8 cellular contexts compared by ENCODE assay signal in the genomic region with DNA sequence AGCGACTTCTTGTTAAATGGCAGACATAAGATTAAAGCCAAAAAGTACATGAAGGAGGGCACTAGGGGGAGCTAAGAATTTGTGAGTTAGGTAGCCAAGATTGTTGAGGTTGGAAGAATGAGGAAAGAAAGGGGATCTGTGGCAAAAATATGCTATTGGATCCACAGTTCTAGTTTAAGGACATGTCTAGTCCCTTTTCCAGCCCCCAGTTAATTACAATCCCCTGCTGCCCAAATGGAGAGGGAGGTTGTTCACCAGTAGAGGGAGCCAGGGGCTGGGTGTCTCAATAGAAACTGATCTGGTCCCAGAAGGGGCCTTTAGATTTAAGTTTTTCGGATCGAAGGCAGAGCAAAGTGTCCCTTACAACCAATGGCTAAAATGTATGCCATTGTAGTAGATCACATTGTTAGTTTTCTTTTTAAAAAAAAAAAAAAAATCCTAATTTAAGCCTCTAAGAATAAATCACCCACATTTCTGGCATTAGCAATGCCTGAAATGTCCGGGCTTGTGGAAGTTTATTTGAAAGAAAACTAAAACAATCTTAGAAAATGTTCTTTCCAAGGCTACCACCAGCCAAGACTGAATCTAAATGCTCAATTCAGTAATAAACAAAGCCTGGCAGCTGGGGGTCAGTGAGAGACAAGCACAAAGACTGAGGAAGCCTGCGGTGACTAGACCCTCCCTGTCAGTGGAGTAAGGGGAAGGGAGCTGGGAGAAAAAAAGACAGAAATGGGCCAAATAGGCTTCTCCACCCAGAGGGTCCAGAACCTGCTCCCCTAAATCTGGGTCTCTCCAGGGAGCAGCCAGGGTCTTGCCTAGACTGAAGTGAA. TPM values are rescaled to one million over a fixed set of nuclear protein-coding genes. Genes with fewer than 3 reads are reported as not detected.
DNase-seq lines count a peak whose midpoint lies in the region; ATAC-seq, FAIRE-seq and TF ChIP-seq lines count a peak whose summit lies in the region.

No MANE protein-coding gene starts in this region.

- TF ChIP-seq RAD21 in H1 (IDR thresholded peaks at IDR 0.05 in 1 of 2, conservative IDR thresholded peaks at IDR 0.05 in 1 of 2; ENCODE audit: low read depth in 2 of 2, low read length in 2 of 2): peak; percentile 52 to 64; a peak in 3 of 4 replicates

- no peak overlapping the region for H3K27ac ChIP-seq in H1 (ENCODE audit: low read depth, low read length)

- no peak overlapping the region for H2BK5ac ChIP-seq in H1 (ENCODE audit: low read depth, low read length)

- H3K36me3 ChIP-seq in H1 (ENCODE audit: control insufficient read depth in 2 of 4, insufficient read depth in 4 of 4, low read length in 3 of 4): no peaks in the 10 kb centered on the region
- no peaks in the 10 kb centered on the region for H3K36me3 ChIP-seq in neuron (ENCODE audit: insufficient read depth, low read length)

- H3K4me1 ChIP-seq in H1 (replicated peaks in 1 of 4; ENCODE audit: control insufficient read depth in 3 of 4, insufficient read depth in 4 of 4, low read length in 3 of 4) (peaks cover 0 to 4% (median 2%) of the 10 kb centered on the region in 4 experiments; a peak in 1 of 7 replicates), neuron (ENCODE audit: insufficient read depth, low read length) (peaks cover 23% of the 10 kb centered on the region)

- H3K23me2 ChIP-seq in H1 (ENCODE audit: low read depth, low read length): no peaks in the 10 kb centered on the region

- H4K5ac ChIP-seq in H1 (ENCODE audit: insufficient read length, low read depth, low read length): no peak overlapping the region

- POLR2A ChIA-PET in H1 (lab: Charles Lee; ENCODE audit: partially characterized antibody): no interaction called here

- no peak overlapping the region for H3K14ac ChIP-seq in H1 (ENCODE audit: insufficient read length)

- WGBS in H1 (ENCODE audit: extremely low coverage in 1 of 2, insufficient coverage in 1 of 2, insufficient read length in 1 of 2, insufficient replicate concordance in 2 of 2, low coverage in 1 of 2, low lambda C conversion rate in 2 of 2, missing lambda C conversion rate in 1 of 2), 2 experiments: 85% methylated on average over 5 of the region's 5 CpGs; no CpG with 5 or more reads in 1 of the 2 experiments

- no peak overlapping the region for H3K4me3 ChIP-seq in LNCaP clone FGC (ENCODE audit: low read depth, low read length)
- H3K4me3 ChIP-seq in H1 (ENCODE audit: extremely low read depth in 1 of 4, insufficient read depth in 2 of 4, low read depth in 3 of 4, low read length in 4 of 4): no peak overlapping the region
- H3K4me3 ChIP-seq in neuron (ENCODE audit: low read length): peak overlapping the region; percentile 3

- no peak overlapping the region for H3K18ac ChIP-seq in H1 (ENCODE audit: extremely low read depth, low read length)

- H3K9me3 ChIP-seq in H1 (ENCODE audit: insufficient read depth in 2 of 2, low read depth in 1 of 2, low read length in 1 of 2) (no peaks in the 10 kb centered on the region), neuron (ENCODE audit: low read length) (no peaks in the 10 kb centered on the region)

- H3K79me1 ChIP-seq in H1 (ENCODE audit: low read depth, low read length): no peaks in the 10 kb centered on the region

- H3K4me2 ChIP-seq in H1 (ENCODE audit: insufficient read depth in 1 of 2, low read depth in 2 of 2, low read length in 2 of 2): no peak overlapping the region

- no peaks in the 10 kb centered on the region for H3K79me2 ChIP-seq in H1 (ENCODE audit: control insufficient read depth in 1 of 2, insufficient read depth in 2 of 2, low read length in 2 of 2)

- no peak for DNase-seq in D721Med (ENCODE audit: insufficient read length, low spot score)
- DNase-seq in LNCaP clone FGC (ENCODE audit: low read depth): no peak
- no peak for DNase-seq in H1 (ENCODE audit: low read depth in 1 of 2, low spot score in 2 of 2)
- no peak for DNase-seq in CD1c-positive myeloid dendritic cell (ENCODE audit: extremely low spot score)
- DNase-seq in superior temporal gyrus (ENCODE audit: extremely low spot score): no peak

- no peaks in the 10 kb centered on the region; a peak in 1 of 7 replicates for H3K27me3 ChIP-seq in H1 (replicated peaks in 1 of 4; ENCODE audit: control insufficient read depth in 3 of 4, extremely low read depth in 1 of 4, insufficient read depth in 3 of 4, low read length in 3 of 4)
- H3K27me3 ChIP-seq in neuron (ENCODE audit: insufficient read depth, low read length): no peaks in the 10 kb centered on the region

- no peak for ATAC-seq in HG03108 (IDR thresholded peaks at IDR 0.05; ENCODE audit: unreplicated experiment)
- ATAC-seq in GM21526 (IDR thresholded peaks at IDR 0.05; ENCODE audit: low FRiP score, unreplicated experiment): no peak

- H4K8ac ChIP-seq in H1 (ENCODE audit: extremely low read depth, insufficient read depth, low read length): no peak overlapping the region

- peak overlapping the region; percentile 68; the same call in 1 of the 2 replicates for H2AFZ ChIP-seq in H1 (ENCODE audit: low read length)
- H2AFZ ChIP-seq in neuron (ENCODE audit: low read depth, low read length): no peak overlapping the region

- peak; percentile 35 for TF ChIP-seq CTCF in D721Med (IDR thresholded peaks at IDR 0.05; ENCODE audit: insufficient read depth, missing control alignments)
- peak; percentile 42 for TF ChIP-seq CTCF in LNCaP clone FGC (IDR thresholded peaks at IDR 0.05; ENCODE audit: control insufficient read depth, extremely low read depth, insufficient read depth)
- TF ChIP-seq CTCF in H1 (IDR thresholded peaks at IDR 0.05; ENCODE audit: control extremely low read depth in 1 of 3, insufficient read depth in 1 of 3, low read depth in 1 of 3, low read length in 3 of 3): peak; percentile 55 to 78 (median 72)

- H2AK5ac ChIP-seq in H1 (ENCODE audit: low read depth, low read length): no peak overlapping the region

- TF ChIP-seq EP300 in H1 (IDR thresholded peaks at IDR 0.05; ENCODE audit: borderline replicate concordance in 1 of 2, low read depth in 2 of 2, low read length in 2 of 2): no peak

- H3K56ac ChIP-seq in H1 (replicated peaks; ENCODE audit: insufficient read length, low read depth, low read length): no peak overlapping the region

- no peak for TF ChIP-seq POLR2A in H1 (IDR thresholded peaks at IDR 0.05; ENCODE audit: control extremely low read depth in 1 of 2, low read depth in 2 of 2, low read length in 2 of 2)

- no peak overlapping the region for H2BK120ac ChIP-seq in H1 (replicated peaks; ENCODE audit: low read depth, low read length)

- no peak overlapping the region for H2BK20ac ChIP-seq in H1 (ENCODE audit: low read length)

- H4K91ac ChIP-seq in H1 (replicated peaks; ENCODE audit: insufficient read length, low read length): no peak overlapping the region

- no peak overlapping the region for H3K4ac ChIP-seq in H1 (replicated peaks; ENCODE audit: insufficient read length, low read depth, low read length)

- H2BK15ac ChIP-seq in H1 (ENCODE audit: low read length): no peak overlapping the region

- no peak overlapping the region for H3K23ac ChIP-seq in H1 (ENCODE audit: insufficient read length)

- CTCF ChIA-PET in H1 (lab: Charles Lee; ENCODE audit: partially characterized antibody): interaction anchor here (0.5 to 6.9 kb wide), 36 partner anchors 8 to 1342 kb away, joined by 3 to 49 read pairs (median 4); a partner anchor contains a TSS

- FAIRE-seq in D721Med (lab: Jason Lieb, UNC) (no peak), H1 (lab: Jason Lieb, UNC) (no peak)

- H4K20me1 ChIP-seq in H1 (replicated peaks in 1 of 2; ENCODE audit: control insufficient read depth in 1 of 2, insufficient read depth in 2 of 2, low read length in 2 of 2): no peaks in the 10 kb centered on the region

- no peak overlapping the region for H3K9ac ChIP-seq in H1 (replicated peaks in 1 of 4; ENCODE audit: extremely low read depth in 1 of 4, low read depth in 3 of 4, low read length in 3 of 4)

- no peak overlapping the region for H2BK12ac ChIP-seq in H1 (ENCODE audit: low read depth, low read length)

TF ChIP-seq in H1, 55 proteins besides CTCF, POLR2A, EP300 and RAD21:
- TF ChIP-seq CHD2 (IDR thresholded peaks at IDR 0.05; ENCODE audit: low read length): no peak
- no peak for TF ChIP-seq CTBP2 (IDR thresholded peaks at IDR 0.05; ENCODE audit: borderline replicate concordance, insufficient read depth, insufficient read length, low read length)
- TF ChIP-seq ASH2L (IDR thresholded peaks at IDR 0.05; ENCODE audit: low read length): no peak

RNA-seq across cellular contexts. Expression of a gene that starts 7.1 kb away (rescaled TPM):
- total RNA-seq in H1 (2021; fragmentation: NEBNext Ultra II Directional; extraction: Animal tissue kit (Norgen Biotek cat#: 25700)): 0.99 and 1.2 TPM in 2 replicates
- polyA plus RNA-seq in H1 (2011; rRNA removed): 0.21 and 0.35 TPM in 2 replicates
- polyA plus RNA-seq in H1 (2011; cell fraction: cytosol; rRNA removed): 0.18 TPM
- 0.17 TPM for polyA plus RNA-seq in H1 (2011; cell fraction: nucleus; rRNA removed)
- 0.09 to 0.58 TPM (median 0.32 TPM) in 4 replicates for polyA plus RNA-seq in H1 (2012, experiment 1 of 2)
- 0.14 TPM for polyA plus RNA-seq in H1 (2012, experiment 2 of 2)
- 2.8 TPM for polyA plus RNA-seq in H1 (2013, experiment 1 of 2)
- 3.1 TPM for polyA plus RNA-seq in H1 (2013, experiment 2 of 2)
- polyA minus RNA-seq in H1 (2011; rRNA and poly(A)+ RNA removed): 0.56 and 2.2 TPM in 2 replicates
- polyA minus RNA-seq in H1 (2011; cell fraction: cytosol; rRNA and poly(A)+ RNA removed): not detected
- polyA minus RNA-seq in H1 (2011; cell fraction: nucleus; rRNA and poly(A)+ RNA removed): 1.1 TPM
